Comparison of ENCODE assay signal across 21 cellular contexts in genomic region chr1:202012544-202013478, GRCh38. TPM values are rescaled to one million over a fixed set of nuclear protein-coding genes. Genes with fewer than 3 reads are reported as not detected.
DNase-seq lines count a peak whose midpoint lies in the region; ATAC-seq, FAIRE-seq and TF ChIP-seq lines count a peak whose summit lies in the region.
"Had no signal": no experiment of that assay in that cellular context is flagged by ENCODE, and none has a peak within 500 bp of the region (broad histone marks: within the 10 kb centered on the region; RNA-seq: fewer than 3 reads in every experiment).

No MANE protein-coding gene starts in this region.

- H2AFZ ChIP-seq in OCI-LY7 (ENCODE audit: low read length) = no peak overlapping the region

- no peaks in the 10 kb centered on the region for H3K9me3 Mint-ChIP-seq in Calu3 (ENCODE audit: low read depth, unreplicated experiment)
- H3K9me3 Mint-ChIP-seq: endodermal cell; stimulated activated memory B cell treated with anti-CD40 and anti-IgM and Interleukin-4, amounts not matched to agents 10 μg/mL and 1 μg/mL and 100 μg/mL, for 72 hours had no signal

- peaks cover 97% of the 10 kb centered on the region for H3K36me3 Mint-ChIP-seq in Calu3 (ENCODE audit: insufficient read depth, unreplicated experiment)
- H3K36me3 Mint-ChIP-seq: stimulated activated memory B cell treated with anti-CD40 and anti-IgM and Interleukin-4, amounts not matched to agents 10 μg/mL and 1 μg/mL and 100 μg/mL, for 72 hours had no signal

- H3K9me3 ChIP-seq in right lobe of liver = no peaks in the 10 kb centered on the region
- H3K9me3 ChIP-seq in small intestine (ENCODE audit: control insufficient read depth, low read depth) = no peaks in the 10 kb centered on the region
- H3K9me3 ChIP-seq in OCI-LY7 (ENCODE audit: low read length) = no peaks in the 10 kb centered on the region
- H3K9me3 ChIP-seq: SJSA1, uterus had no signal

- 58% methylated on average over 7 of the region's 35 CpGs for WGBS in right lobe of liver (ENCODE audit: insufficient coverage, low coverage, low lambda C conversion rate, missing lambda C conversion rate)
- WGBS in small intestine, 3 donors = 17 to 59% (median 37%) methylated on average over 32 to 35 of the region's 35 CpGs

- DNase-seq in Calu3 = peak; percentile 45
- no peak for DNase-seq in bronchial epithelial cell (ENCODE audit: low read depth)
- no peak for DNase-seq in right lobe of liver
- peak; percentile 53 for DNase-seq in small intestine
- no peak for DNase-seq in OCI-LY7 (ENCODE audit: low spot score)
- no peak for DNase-seq in NCI-H526 treated with DMSO at 0.1 percent for 48 hours (lab: John Stamatoyannopoulos, UW)
- no peak for DNase-seq in HCEC 1CT
- DNase-seq: activated CD4-positive, alpha-beta T cell treated with anti-CD3 and anti-CD28 coated beads for 1 hour; amniotic stem cell; endodermal cell; foreskin fibroblast; IMR-90; naive thymus-derived CD4-positive, alpha-beta T cell; NCI-H187 treated with DMSO at 0.1 percent for 48 hours; NCI-H446 treated with DMSO at 0.1 percent for 48 hours; T-helper 9 cell; uterus had no signal

- H3K4me2 ChIP-seq in OCI-LY7 (ENCODE audit: low read length) = no peak overlapping the region

- no peaks in the 10 kb centered on the region for H4K20me1 ChIP-seq in OCI-LY7 (ENCODE audit: insufficient read depth, low read length)

- no peak for TF ChIP-seq POLR2A in right lobe of liver (IDR thresholded peaks at IDR 0.05)

- peaks cover 0 to 62% (median 10%) of the 10 kb centered on the region in 4 donors for H3K4me1 ChIP-seq in right lobe of liver
- no peaks in the 10 kb centered on the region for H3K4me1 ChIP-seq in small intestine (ENCODE audit: control insufficient read depth in 2 of 2, insufficient read depth in 1 of 2, low read depth in 1 of 2, low read length in 1 of 2)
- peaks cover 9% of the 10 kb centered on the region for H3K4me1 ChIP-seq in OCI-LY7 (ENCODE audit: insufficient read depth, low read length, poor library complexity, severe bottlenecking)
- H3K4me1 ChIP-seq: uterus had no signal

- FAIRE-seq in bronchial epithelial cell (lab: Jason Lieb, UNC) (no peak), small intestine (lab: Jason Lieb, UNC) (no peak)
- FAIRE-seq: G401.6 had no signal

- H3K4me3 ChIP-seq in bronchial epithelial cell (ENCODE audit: low read depth, low read length) = peak overlapping the region; percentile 61
- H3K4me3 ChIP-seq in right lobe of liver = peak overlapping the region in 2 of 3 donors; percentile 70 to 87
- H3K4me3 ChIP-seq in small intestine (ENCODE audit: low read depth in 1 of 2, low read length in 2 of 2) = peak overlapping the region; percentile 74 to 89
- no peak overlapping the region for H3K4me3 ChIP-seq in OCI-LY7 (ENCODE audit: low read depth, low read length, poor library complexity, severe bottlenecking)
- H3K4me3 ChIP-seq: SJSA1, uterus had no signal

- TF ChIP-seq CTCF in Calu3 (IDR thresholded peaks at IDR 0.05; ENCODE audit: unreplicated experiment) (no peak), bronchial epithelial cell (IDR thresholded peaks at IDR 0.05; ENCODE audit: insufficient read depth, low read length, severe bottlenecking) (no peak), right lobe of liver (IDR thresholded peaks at IDR 0.05) (no peak), OCI-LY7 (conservative IDR thresholded peaks at IDR 0.05; ENCODE audit: low read length) (no peak)

- H3K27ac ChIP-seq in right lobe of liver = peak overlapping the region; percentile 91 to 96 (median 94)
- peak overlapping the region; percentile 94 for H3K27ac ChIP-seq in small intestine (ENCODE audit: low read depth in 1 of 2, low read length in 1 of 2)
- no peak overlapping the region for H3K27ac ChIP-seq in OCI-LY7 (ENCODE audit: low read depth, low read length, poor library complexity, severe bottlenecking)
- H3K27ac ChIP-seq: SJSA1, uterus had no signal

- intact Hi-C loops in Calu3 (cut with micrococcal nuclease; ENCODE audit: unreplicated experiment) (no loop called here), right lobe of liver (cut with DNase I) (no loop called here), OCI-LY7 (cut with micrococcal nuclease; ENCODE audit: unreplicated experiment) (no loop called here)

- peaks cover 3% of the 10 kb centered on the region for H3K27me3 ChIP-seq in bronchial epithelial cell (ENCODE audit: control insufficient read depth, insufficient read depth, low read length)
- H3K27me3 ChIP-seq in right lobe of liver = no peaks in the 10 kb centered on the region
- H3K27me3 ChIP-seq in small intestine (ENCODE audit: control insufficient read depth in 2 of 2, insufficient read depth in 2 of 2, low read length in 2 of 2) = no peaks in the 10 kb centered on the region
- H3K27me3 ChIP-seq: SJSA1, uterus had no signal

- BruUV-seq in Calu3 (replicated peaks; lab: Mats Ljungman, UMichigan) (no TSS peak), OCI-LY7 (replicated peaks; lab: Mats Ljungman, UMichigan) (no TSS peak)

- H3K79me2 ChIP-seq in OCI-LY7 (ENCODE audit: insufficient read depth, low read depth, low read length) = no peaks in the 10 kb centered on the region

- peak overlapping the region; percentile 89 for H3K27ac Mint-ChIP-seq in Calu3 (ENCODE audit: unreplicated experiment)
- H3K27ac Mint-ChIP-seq: endodermal cell; stimulated activated memory B cell treated with anti-CD40 and anti-IgM and Interleukin-4, amounts not matched to agents 10 μg/mL and 1 μg/mL and 100 μg/mL, for 72 hours had no signal

- peak overlapping the region; percentile 92 for H3K4me3 Mint-ChIP-seq in Calu3 (ENCODE audit: low read depth, unreplicated experiment)
- H3K4me3 Mint-ChIP-seq: naive thymus-derived CD4-positive, alpha-beta T cell; stimulated activated memory B cell treated with anti-CD40 and anti-IgM and Interleukin-4, amounts not matched to agents 10 μg/mL and 1 μg/mL and 100 μg/mL, for 72 hours had no signal

- H3K36me3 ChIP-seq in bronchial epithelial cell (ENCODE audit: control insufficient read depth, insufficient read depth, low read length) (peaks cover 25% of the 10 kb centered on the region), right lobe of liver (peaks cover 0 to 43% (median 15%) of the 10 kb centered on the region in 4 donors), small intestine (ENCODE audit: control insufficient read depth in 2 of 2, insufficient read depth in 2 of 2, low read length in 2 of 2) (peaks cover 0 to 18% of the 10 kb centered on the region in 2 donors), OCI-LY7 (ENCODE audit: insufficient read depth, low read length) (no peaks in the 10 kb centered on the region)
- H3K36me3 ChIP-seq: SJSA1, uterus had no signal

- POLR2A ChIA-PET in OCI-LY7 (lab: Charles Lee) = interaction anchor here (0.6 to 1.6 kb wide), 2 partner anchors 130 to 244 kb away, joined by 3 read pairs; no protein-coding TSS in a partner anchor

- H3K4me1 Mint-ChIP-seq in Calu3 (ENCODE audit: low read depth, unreplicated experiment) = peaks cover 61% of the 10 kb centered on the region

- CTCF ChIA-PET in Calu3 (lab: Charles Lee) (interaction anchor here (0.6 to 1.9 kb wide), 4 partner anchors 21 to 104 kb away, joined by 3 to 5 read pairs (median 4); no protein-coding TSS in a partner anchor), OCI-LY7 (lab: Charles Lee; ENCODE audit: unreplicated experiment) (interaction anchor here (1.4 kb wide), 1 partner anchor 13 kb away, joined by 6 read pairs; no protein-coding TSS in a partner anchor)

- no peaks in the 10 kb centered on the region for H3K27me3 Mint-ChIP-seq in Calu3 (ENCODE audit: unreplicated experiment)

- H3K9me2 ChIP-seq in OCI-LY7 (ENCODE audit: insufficient read depth, low read length) = no peaks in the 10 kb centered on the region

- ATAC-seq in right lobe of liver (no peak), GM19328 (IDR thresholded peaks at IDR 0.05; ENCODE audit: unreplicated experiment) (no peak)
- ATAC-seq: naive thymus-derived CD4-positive, alpha-beta T cell; stimulated activated memory B cell treated with anti-CD40 and anti-IgM and Interleukin-4, amounts not matched to agents 10 μg/mL and 1 μg/mL and 100 μg/mL, for 72 hours had no signal

RNA-seq across cellular contexts. Expression of gene ELF3, which starts 2.4 kb away (rescaled TPM):
- total RNA-seq in Calu3 (2022) = 830 and 907 TPM in 2 replicates
- total RNA-seq in bronchial epithelial cell = 66.1 and 105 TPM in 2 replicates
- 100 to 1,000 TPM in 1 of 6 experiments, 10 to 100 TPM in 5; 12.6 to 266 (median 57.8) TPM for total RNA-seq in right lobe of liver
- 100 to 1,000 TPM; 261 to 487 (median 395) TPM for polyA plus RNA-seq in small intestine
- 0.09 TPM in 1 of 2 replicates, not detected in the other for total RNA-seq in OCI-LY7 (2014; rRNA removed; shearing (Covaris generic))
- 0.18 and 0.44 TPM in 2 replicates for total RNA-seq in OCI-LY7 (2022)

RNA-seq across cellular contexts. Expression of gene RNPEP, which starts 30.4 kb away (rescaled TPM):
- total RNA-seq in Calu3 (2022) = 86.1 and 91.6 TPM in 2 replicates
- total RNA-seq in bronchial epithelial cell = 27.3 and 39.8 TPM in 2 replicates
- total RNA-seq in right lobe of liver = 10 to 100 TPM; 28.9 to 51.5 (median 41.3) TPM
- 100 to 1,000 TPM in 2 of 3 donors, 10 to 100 TPM in 1; 69.7 to 183 (median 111) TPM for polyA plus RNA-seq in small intestine
- total RNA-seq in OCI-LY7 (2014; rRNA removed; shearing (Covaris generic)) = 14.7 and 22.7 TPM in 2 replicates
- 50.9 and 52.1 TPM in 2 replicates for total RNA-seq in OCI-LY7 (2022)

RNA-seq across cellular contexts. Expression of gene TIMM17A, which starts 57.5 kb away (rescaled TPM):
- total RNA-seq in Calu3 (2022) (78.5 and 85.3 TPM in 2 replicates), bronchial epithelial cell (53.4 and 74.9 TPM in 2 replicates), right lobe of liver (10 to 100 TPM; 26.5 to 44.1 (median 38.1) TPM), OCI-LY7 (2022) (55.6 and 67.2 TPM in 2 replicates)
- 10 to 100 TPM; 44.3 to 58.3 (median 46.7) TPM for polyA plus RNA-seq in small intestine
- total RNA-seq in OCI-LY7 (2014; rRNA removed; shearing (Covaris generic)) = 41.2 and 43.8 TPM in 2 replicates

Comparison
In these comparisons a context has a peak if more than half of its experiments do, and no peak if none do; other contexts are left out.
1. DNase-seq: peak in Calu3 (single experiment) and small intestine (single experiment); none in bronchial epithelial cell (single experiment), right lobe of liver (0 of 3), OCI-LY7 (single experiment), NCI-H526 treated with DMSO at 0.1 percent for 48 hours (single experiment) and HCEC 1CT (single experiment).
2. RNA of gene ELF3, which starts 2.4 kb away (total RNA-seq): 830 to 907 TPM in Calu3, 12.6 to 266 TPM in right lobe of liver and 66.1 to 105 TPM in bronchial epithelial cell; 0.09 to 0.44 TPM in OCI-LY7; every median in the first group is over 4 times any median in the second.